20 cellular contexts compared by ENCODE assay signal in genomic region chr5:104018299-104018698, GRCh38.
DNase-seq lines count a peak whose midpoint lies in the region; ATAC-seq, FAIRE-seq and TF ChIP-seq lines count a peak whose summit lies in the region.
"Had no signal": no experiment of that assay in that cellular context is flagged by ENCODE, and none has a peak within 500 bp of the region (broad histone marks: within the 10 kb centered on the region; RNA-seq: fewer than 3 reads in every experiment).

No MANE protein-coding gene starts in this region.

- FAIRE-seq in K562 (lab: Jason Lieb, UNC), result no peak
- FAIRE-seq: D721Med had no signal

- H3K9me3 ChIP-seq in K562 (replicated peaks; ENCODE audit: control insufficient read depth, insufficient read depth, low read depth, low read length), result no peaks in the 10 kb centered on the region; the same call in 1 of the 2 replicates
- H3K9me3 ChIP-seq: HAP-1, Peyer's patch had no signal

- ATAC-seq in K562 (no peak), GM18511 (IDR thresholded peaks at IDR 0.05; ENCODE audit: unreplicated experiment) (no peak), GM21717 (IDR thresholded peaks at IDR 0.05; ENCODE audit: unreplicated experiment) (no peak)

- no peak overlapping the region for H2AFZ ChIP-seq in K562 (ENCODE audit: low read depth, low read length)

- no peaks in the 10 kb centered on the region for H3K36me3 ChIP-seq in K562 (ENCODE audit: control insufficient read depth, insufficient read depth, low read length)
- H3K36me3 ChIP-seq: BLaER1 treated with 17β-estradiol and CSF1 and Interleukin-3, amounts not matched to agents 10 nM and 100 nM; HAP-1; Peyer's patch had no signal

- no peaks in the 10 kb centered on the region for H3K27me3 ChIP-seq in K562 (ENCODE audit: control insufficient read depth in 2 of 2, insufficient read depth in 2 of 2, low read length in 2 of 2)
- H3K27me3 ChIP-seq: BLaER1 treated with 17β-estradiol and CSF1 and Interleukin-3, amounts not matched to agents 10 nM and 100 nM; Peyer's patch had no signal

- in situ Hi-C loops in K562 (cut with MboI), result no loop called here

- H3K4me3 ChIP-seq in K562, result no peak overlapping the region
- H3K4me3 ChIP-seq: BLaER1 treated with 17β-estradiol and CSF1 and Interleukin-3, amounts not matched to agents 10 nM and 100 nM; HAP-1; Peyer's patch; SK-N-MC had no signal

- TF ChIP-seq EP300 in K562 (IDR thresholded peaks at IDR 0.05; ENCODE audit: low read length), result no peak

- peak; percentile 34 for DNase-seq in DMS53 (lab: John Stamatoyannopoulos, UW)
- DNase-seq in DMS53 treated with DMSO at 0.1 percent for 48 hours (lab: John Stamatoyannopoulos, UW; ENCODE audit: unreplicated experiment), result no peak
- peak; percentile 15 for DNase-seq in ELR (ENCODE audit: low read depth)
- DNase-seq in OCI-M1 (lab: John Stamatoyannopoulos, UW), result peak; percentile 55
- no peak for DNase-seq in K562 (ENCODE audit: extremely low read depth in 1 of 4, low spot score in 3 of 4)
- no peak for DNase-seq in NCI-H82 treated with DMSO at 0.1 percent for 48 hours (lab: John Stamatoyannopoulos, UW; ENCODE audit: unreplicated experiment)
- DNase-seq: CD8-positive, alpha-beta memory T cell; KBM-7; NCI-H1092 treated with DMSO at 0.1 percent for 48 hours; NCI-H1694; NCI-H748 treated with DMSO at 0.1 percent for 48 hours; Peyer's patch; Right ventricle myocardium superior; T-helper 1 cell had no signal

- CTCF ChIA-PET in K562 (lab: Yijun Ruan, JAX; ENCODE audit: low intra/inter-chr PET ratio), result no interaction called here

- no peaks in the 10 kb centered on the region; a peak in 1 of 5 replicates for H3K4me1 ChIP-seq in K562 (replicated peaks in 1 of 2; ENCODE audit: control insufficient read depth in 2 of 2, insufficient read depth in 2 of 2, low read length in 2 of 2)
- H3K4me1 ChIP-seq: HAP-1, Peyer's patch had no signal

- POLR2A ChIA-PET in K562 (lab: Yijun Ruan, JAX), result no interaction called here

- intact Hi-C loops in K562 (cut with micrococcal nuclease), result no loop called here

- TF ChIP-seq RAD21 in K562 (CRISPR knock-in tag; conservative IDR thresholded peaks at IDR 0.05 in 1 of 2, IDR thresholded peaks at IDR 0.05 in 1 of 2), result no peak

- H3K27ac ChIP-seq in K562 (ENCODE audit: extremely low read depth, low read depth, low read length), result no peak overlapping the region
- H3K27ac ChIP-seq: BLaER1 treated with 17β-estradiol and CSF1 and Interleukin-3, amounts not matched to agents 10 nM and 100 nM; Peyer's patch; SK-N-MC had no signal

- no peak for TF ChIP-seq POLR2A in K562 (conservative IDR thresholded peaks at IDR 0.05)

- no peaks in the 10 kb centered on the region for H3K9me1 ChIP-seq in K562 (ENCODE audit: control insufficient read depth, insufficient read depth, low read length)

- no peaks in the 10 kb centered on the region for H4K20me1 ChIP-seq in K562 (replicated peaks; ENCODE audit: control insufficient read depth, insufficient read depth, low read length)
- H4K20me1 ChIP-seq: BLaER1 treated with 17β-estradiol and CSF1 and Interleukin-3, amounts not matched to agents 10 nM and 100 nM had no signal

- no peaks in the 10 kb centered on the region for H3K79me2 ChIP-seq in K562 (ENCODE audit: control insufficient read depth, insufficient read depth, low read length)

- H3K4me2 ChIP-seq in K562 (ENCODE audit: insufficient read depth, low read length), result no peak overlapping the region
- H3K4me2 ChIP-seq: BLaER1 treated with 17β-estradiol and CSF1 and Interleukin-3, amounts not matched to agents 10 nM and 100 nM had no signal

- no peak for TF ChIP-seq CTCF in K562 (IDR thresholded peaks at IDR 0.05 in 2 of 3, conservative IDR thresholded peaks at IDR 0.05 in 1 of 3; ENCODE audit: insufficient read depth in 2 of 3, low read depth in 1 of 3, low read length in 3 of 3)

- H3K9ac ChIP-seq in K562 (ENCODE audit: insufficient read depth in 1 of 2, low read depth in 2 of 2, low read length in 2 of 2), result no peak overlapping the region
- H3K9ac ChIP-seq: BLaER1 treated with 17β-estradiol and CSF1 and Interleukin-3, amounts not matched to agents 10 nM and 100 nM had no signal

- no TSS peak for BruUV-seq in K562 (replicated peaks; lab: Mats Ljungman, UMichigan)

TF ChIP-seq in K562, 482 proteins besides CTCF, POLR2A, EP300 and RAD21:
- TF ChIP-seq TRIM28 (IDR thresholded peaks at IDR 0.05) (peak; percentile 85), SRF (CRISPR knock-in tag; IDR thresholded peaks at IDR 0.05) (no peak), ZNF717 (CRISPR knock-in tag; IDR thresholded peaks at IDR 0.05) (no peak), SNRNP70 (optimal IDR thresholded peaks at IDR 0.05; ENCODE audit: low read depth, low read length) (no peak), CBFA2T3 (IDR thresholded peaks at IDR 0.05) (peak; percentile 34; the same call in 1 of the 2 replicates), CBX5 (IDR thresholded peaks at IDR 0.05; ENCODE audit: borderline replicate concordance, low read depth) (0 out of 2 replicates have a peak, but pooled peaks have one; percentile 21), TRIM24 (IDR thresholded peaks at IDR 0.05) (peak in 1 of 2 experiments; percentile 69; a peak in 2 of 4 replicates), CBX3 (IDR thresholded peaks at IDR 0.05; ENCODE audit: borderline replicate concordance in 1 of 2, low read length in 2 of 2) (peak in 1 of 2 experiments; percentile 95; a peak in 2 of 3 replicates), RNF219 (CRISPR knock-in tag; IDR thresholded peaks at IDR 0.05) (no peak)

Comparison
In these comparisons a context has a peak if more than half of its experiments do, and no peak if none do; other contexts are left out.
1. DNase-seq: peak in DMS53 (single experiment), ELR (single experiment) and OCI-M1 (single experiment); none in DMS53 treated with DMSO at 0.1 percent for 48 hours (single experiment), K562 (0 of 4) and NCI-H82 treated with DMSO at 0.1 percent for 48 hours (single experiment).